2 cellular contexts compared by ENCODE assay signal in genomic region chr1:28196330-28196729, GRCh38.
A peak's percentile ranks its signal among the peaks of the same experiment; 100 is the strongest.
TF ChIP-seq lines count a peak whose summit lies in the region.

No MANE protein-coding gene starts in this region.

TF ChIP-seq in IMR-90, 13 proteins besides CTCF, POLR2A, EP300 and RAD21:
- no peak for TF ChIP-seq MAFK (IDR thresholded peaks at IDR 0.05; ENCODE audit: low read depth, low read length)
- TF ChIP-seq USF2 (IDR thresholded peaks at IDR 0.05; ENCODE audit: low read depth, low read length) = no peak
- TF ChIP-seq ELK1 (IDR thresholded peaks at IDR 0.05; ENCODE audit: borderline replicate concordance, low read depth, low read length) = no peak
- TF ChIP-seq RCOR1 (IDR thresholded peaks at IDR 0.05; ENCODE audit: insufficient replicate concordance, low read length) = no peak
- TF ChIP-seq CEBPB (IDR thresholded peaks at IDR 0.05; ENCODE audit: low read depth, low read length) = no peak
- no peak for TF ChIP-seq MXI1 (IDR thresholded peaks at IDR 0.05; ENCODE audit: borderline replicate concordance, low read depth, low read length)
- TF ChIP-seq FOS (IDR thresholded peaks at IDR 0.05; ENCODE audit: low read depth, low read length) = no peak
- no peak for TF ChIP-seq CHD1 (IDR thresholded peaks at IDR 0.05; ENCODE audit: low read depth, low read length)
- no peak for TF ChIP-seq SMC3 (IDR thresholded peaks at IDR 0.05; ENCODE audit: low read depth, low read length)
- no peak for TF ChIP-seq MAZ (IDR thresholded peaks at IDR 0.05; ENCODE audit: borderline replicate concordance, low read depth, low read length)
- no peak for TF ChIP-seq RFX5 (IDR thresholded peaks at IDR 0.05; ENCODE audit: low read depth, low read length)
TF ChIP-seq in IMR-90: peak in this region for 0.

TF ChIP-seq in H1, 55 proteins besides CTCF, POLR2A, EP300 and RAD21:
- no peak for TF ChIP-seq CHD7 (IDR thresholded peaks at IDR 0.05; ENCODE audit: insufficient replicate concordance, low read length)
- TF ChIP-seq TCF12 (IDR thresholded peaks at IDR 0.05; ENCODE audit: low read depth, low read length) = peak; percentile 73
